ENCODE assay signal across 8 cellular contexts in the genomic region with DNA sequence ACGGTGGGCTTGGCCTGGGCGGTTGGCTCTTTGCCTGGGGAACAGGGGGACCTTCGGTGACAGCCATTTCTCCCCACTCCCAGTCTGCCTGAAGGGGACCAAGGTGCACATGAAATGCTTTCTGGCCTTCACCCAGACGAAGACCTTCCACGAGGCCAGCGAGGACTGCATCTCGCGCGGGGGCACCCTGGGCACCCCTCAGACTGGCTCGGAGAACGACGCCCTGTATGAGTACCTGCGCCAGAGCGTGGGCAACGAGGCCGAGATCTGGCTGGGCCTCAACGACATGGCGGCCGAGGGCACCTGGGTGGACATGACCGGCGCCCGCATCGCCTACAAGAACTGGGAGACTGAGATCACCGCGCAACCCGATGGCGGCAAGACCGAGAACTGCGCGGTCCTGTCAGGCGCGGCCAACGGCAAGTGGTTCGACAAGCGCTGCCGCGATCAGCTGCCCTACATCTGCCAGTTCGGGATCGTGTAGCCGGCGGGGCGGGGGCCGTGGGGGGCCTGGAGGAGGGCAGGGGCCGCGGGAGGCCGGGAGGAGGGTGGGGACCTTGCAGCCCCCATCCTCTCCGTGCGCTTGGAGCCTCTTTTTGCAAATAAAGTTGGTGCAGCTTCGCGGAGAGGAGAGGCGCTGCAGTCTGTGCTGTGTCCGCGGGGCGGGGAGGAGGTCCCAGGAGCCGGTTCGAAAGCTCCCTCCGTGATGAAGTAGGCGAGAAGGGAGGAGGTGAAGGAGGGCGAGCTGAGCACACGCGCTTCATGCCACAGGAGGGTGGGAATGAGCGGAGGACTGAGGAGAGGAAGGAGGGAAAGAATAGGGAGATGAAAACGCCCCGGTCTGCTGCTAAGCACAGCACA. TPM values are rescaled to one million over a fixed set of nuclear protein-coding genes. Genes with fewer than 3 reads are reported as not detected.
DNase-seq lines count a peak whose midpoint lies in the region; ATAC-seq and TF ChIP-seq lines count a peak whose summit lies in the region.

No MANE protein-coding gene starts in this region.

- POLR2A ChIA-PET in activated naive CD8-positive, alpha-beta T cell treated with anti-CD3 and anti-CD28 coated beads, Interleukin-2, amount 10 ng/mL, durations not matched to agents 7 days and 5 days (lab: Charles Lee), result interaction anchor here (0.6 to 1.3 kb wide), 4 partner anchors 44 to 540 kb away, joined by 3 to 5 read pairs (median 3); partner anchors contain the start of genes EXOSC7 and ZDHHC3

- peaks cover 14% of the 10 kb centered on the region for H3K27me3 Mint-ChIP-seq in activated naive CD8-positive, alpha-beta T cell treated with anti-CD3 and anti-CD28 coated beads, Interleukin-2, amount 10 ng/mL, durations not matched to agents 7 days and 5 days

- H3K27ac Mint-ChIP-seq in activated naive CD8-positive, alpha-beta T cell treated with anti-CD3 and anti-CD28 coated beads, Interleukin-2, amount 10 ng/mL, durations not matched to agents 7 days and 5 days, result no peak overlapping the region

- ATAC-seq in activated naive CD8-positive, alpha-beta T cell treated with anti-CD3 and anti-CD28 coated beads, Interleukin-2, amount 10 ng/mL, durations not matched to agents 7 days and 5 days (ENCODE audit: low read depth), result no peak
- no peak for ATAC-seq in GM19395 (IDR thresholded peaks at IDR 0.05; ENCODE audit: unreplicated experiment)

- no peak overlapping the region for H3K4me3 ChIP-seq in KMS-11 (IDR thresholded peaks at IDR 0.05; ENCODE audit: insufficient read depth, low read depth, low read length)
- H3K4me3 ChIP-seq in hepatocyte, result peak overlapping the region; percentile 2
- peak overlapping the region; percentile 43 to 54 (median 43) for H3K4me3 ChIP-seq in skeletal muscle tissue (ENCODE audit: low read length in 3 of 3)

- WGBS in hepatocyte (ENCODE audit: low lambda C conversion rate, missing lambda C conversion rate), result 32% methylated on average over 58 of the region's 64 CpGs

- no peak overlapping the region for H3K9ac ChIP-seq in KMS-11
- peak overlapping the region in 2 of 3 donors; percentile 23 to 24 for H3K9ac ChIP-seq in skeletal muscle tissue (ENCODE audit: low read depth in 1 of 3, low read length in 3 of 3)

- H3K9me3 ChIP-seq in hepatocyte (ENCODE audit: low read depth) (no peaks in the 10 kb centered on the region), skeletal muscle tissue (ENCODE audit: control insufficient read depth in 3 of 3, low read length in 3 of 3) (no peaks in the 10 kb centered on the region)

- no peaks in the 10 kb centered on the region for H3K36me3 Mint-ChIP-seq in activated naive CD8-positive, alpha-beta T cell treated with anti-CD3 and anti-CD28 coated beads, Interleukin-2, amount 10 ng/mL, durations not matched to agents 7 days and 5 days

- H3K4me2 ChIP-seq in KMS-11 (no peak overlapping the region), hepatocyte (peak overlapping the region; percentile 97)

- H3K4me1 ChIP-seq in KMS-11 (ENCODE audit: low read depth, poor library complexity, severe bottlenecking), result peaks cover 32% of the 10 kb centered on the region
- peaks cover 7% of the 10 kb centered on the region for H3K4me1 ChIP-seq in hepatocyte (ENCODE audit: insufficient read depth)
- H3K4me1 ChIP-seq in skeletal muscle tissue (ENCODE audit: control insufficient read depth in 3 of 3, insufficient read depth in 3 of 3, low read length in 3 of 3), result peaks cover 21 to 30% (median 23%) of the 10 kb centered on the region in 3 donors

- H3K4me1 Mint-ChIP-seq in activated naive CD8-positive, alpha-beta T cell treated with anti-CD3 and anti-CD28 coated beads, Interleukin-2, amount 10 ng/mL, durations not matched to agents 7 days and 5 days, result peaks cover 25% of the 10 kb centered on the region

- peak; percentile 49 for DNase-seq in activated naive CD8-positive, alpha-beta T cell treated with anti-CD3 and anti-CD28 coated beads, Interleukin-2, amount 10 ng/mL, durations not matched to agents 7 days and 5 days
- DNase-seq in hepatocyte (ENCODE audit: low spot score) (peak; percentile 52), DMS79 (lab: John Stamatoyannopoulos, UW) (no peak), KG1 (lab: John Stamatoyannopoulos, UW) (no peak), HT-29 (ENCODE audit: low spot score) (no peak)

- H3K36me3 ChIP-seq in KMS-11 (ENCODE audit: insufficient read depth) (no peaks in the 10 kb centered on the region), hepatocyte (replicated peaks; ENCODE audit: insufficient read depth, low read depth) (no peaks in the 10 kb centered on the region), skeletal muscle tissue (ENCODE audit: control insufficient read depth in 3 of 3, insufficient read depth in 3 of 3, low read length in 3 of 3) (peaks cover 0 to 29% (median 5%) of the 10 kb centered on the region in 3 donors)

- peak overlapping the region; percentile 85 for H3K4me3 Mint-ChIP-seq in activated naive CD8-positive, alpha-beta T cell treated with anti-CD3 and anti-CD28 coated beads, Interleukin-2, amount 10 ng/mL, durations not matched to agents 7 days and 5 days

- TF ChIP-seq CTCF in KMS-11 (conservative IDR thresholded peaks at IDR 0.05; ENCODE audit: low read depth, low read length) (no peak), hepatocyte (IDR thresholded peaks at IDR 0.05; ENCODE audit: poor library complexity) (no peak)

- H4K20me1 ChIP-seq in KMS-11 (ENCODE audit: insufficient read depth), result no peaks in the 10 kb centered on the region
- H4K20me1 ChIP-seq in hepatocyte (ENCODE audit: insufficient read depth, poor library complexity, severe bottlenecking), result no peaks in the 10 kb centered on the region

- no peaks in the 10 kb centered on the region for H3K27me3 ChIP-seq in KMS-11 (ENCODE audit: insufficient read depth, low read depth)
- H3K27me3 ChIP-seq in hepatocyte, result peaks cover 13% of the 10 kb centered on the region
- H3K27me3 ChIP-seq in skeletal muscle tissue (ENCODE audit: control insufficient read depth in 3 of 3, insufficient read depth in 3 of 3, low read length in 3 of 3), result peaks cover 0 to 4% (median 0%) of the 10 kb centered on the region in 3 donors

- H2AFZ ChIP-seq in KMS-11 (ENCODE audit: low read depth) (no peak overlapping the region; the same call in 1 of the 2 replicates), hepatocyte (peak overlapping the region; percentile 33)

- H3K79me2 ChIP-seq in KMS-11 (ENCODE audit: insufficient read depth, low read depth), result no peaks in the 10 kb centered on the region
- no peaks in the 10 kb centered on the region for H3K79me2 ChIP-seq in hepatocyte

- no peaks in the 10 kb centered on the region for H3K9me3 Mint-ChIP-seq in activated naive CD8-positive, alpha-beta T cell treated with anti-CD3 and anti-CD28 coated beads, Interleukin-2, amount 10 ng/mL, durations not matched to agents 7 days and 5 days

- H3K27ac ChIP-seq in KMS-11, result peak overlapping the region; percentile 75; the same call in 1 of the 2 replicates
- no peak overlapping the region for H3K27ac ChIP-seq in hepatocyte
- peak overlapping the region; percentile 62 for H3K27ac ChIP-seq in skeletal muscle tissue (ENCODE audit: low read depth, low read length)

- no peaks in the 10 kb centered on the region for H3K9me2 ChIP-seq in hepatocyte (replicated peaks; ENCODE audit: insufficient read depth)

RNA-seq across cellular contexts. Expression of gene CLEC3B, which starts 9.6 kb away (rescaled TPM):
- total RNA-seq in activated naive CD8-positive, alpha-beta T cell treated with anti-CD3 and anti-CD28 coated beads, Interleukin-2, amount 10 ng/mL, durations not matched to agents 7 days and 5 days, result under 1 TPM in 1 of 2 experiments, not detected in 1; 0.45 TPM
- total RNA-seq in hepatocyte, result 0.64 and 1.3 TPM in 2 replicates
- polyA plus RNA-seq in hepatocyte, result 1.7 and 2.6 TPM in 2 replicates
- total RNA-seq in skeletal muscle tissue, result 129 TPM
- total RNA-seq in HT-29 (2014; rRNA removed; shearing (Covaris generic)), result not detected in 2 replicates

RNA-seq across cellular contexts. Expression of gene EXOSC7, which starts 59.6 kb away (rescaled TPM):
- total RNA-seq in activated naive CD8-positive, alpha-beta T cell treated with anti-CD3 and anti-CD28 coated beads, Interleukin-2, amount 10 ng/mL, durations not matched to agents 7 days and 5 days, result 10 to 100 TPM; 47.8 to 49.0 TPM
- total RNA-seq in hepatocyte, result 46.7 and 53.3 TPM in 2 replicates
- polyA plus RNA-seq in hepatocyte, result 55.8 and 61.3 TPM in 2 replicates
- total RNA-seq in skeletal muscle tissue, result 36.0 TPM
- total RNA-seq in HT-29 (2014; rRNA removed; shearing (Covaris generic)), result 35.2 and 45.8 TPM in 2 replicates

RNA-seq across cellular contexts. Expression of gene ZDHHC3, which starts 59.7 kb away (rescaled TPM):
- 10 to 100 TPM; 44.7 to 51.1 TPM for total RNA-seq in activated naive CD8-positive, alpha-beta T cell treated with anti-CD3 and anti-CD28 coated beads, Interleukin-2, amount 10 ng/mL, durations not matched to agents 7 days and 5 days
- total RNA-seq in hepatocyte, result 60.3 and 71.2 TPM in 2 replicates
- 59.5 and 62.0 TPM in 2 replicates for polyA plus RNA-seq in hepatocyte
- 25.6 TPM for total RNA-seq in skeletal muscle tissue
- total RNA-seq in HT-29 (2014; rRNA removed; shearing (Covaris generic)), result 136 and 145 TPM in 2 replicates

Comparison
In these comparisons a context has a peak if more than half of its experiments do, and no peak if none do; other contexts are left out.
1. DNase-seq: peak in activated naive CD8-positive, alpha-beta T cell treated with anti-CD3 and anti-CD28 coated beads, Interleukin-2, amount 10 ng/mL, durations not matched to agents 7 days and 5 days (single experiment) and hepatocyte (single experiment); none in DMS79 (single experiment), KG1 (single experiment) and HT-29 (single experiment).
2. RNA of gene CLEC3B, which starts 9.6 kb away (total RNA-seq): 129 TPM in skeletal muscle tissue (single experiment); 0.64 to 1.3 TPM in hepatocyte, 0.45 TPM in activated naive CD8-positive, alpha-beta T cell treated with anti-CD3 and anti-CD28 coated beads, Interleukin-2, amount 10 ng/mL, durations not matched to agents 7 days and 5 days and not detected in HT-29; every median in the first group is over 10 times any median in the second.